11 cellular contexts compared by ENCODE assay signal in genomic region chr20:59144179-59144830, GRCh38.
A peak's percentile ranks its signal among the peaks of the same experiment; 100 is the strongest.
DNase-seq lines count a peak whose midpoint lies in the region; FAIRE-seq lines count a peak whose summit lies in the region.
"Had no signal": no experiment of that assay in that cellular context is flagged by ENCODE, and none has a peak within 500 bp of the region (broad histone marks: within the 10 kb centered on the region; RNA-seq: fewer than 3 reads in every experiment).

No MANE protein-coding gene starts in this region.

- H3K27me3 Mint-ChIP-seq in activated naive CD4-positive, alpha-beta T cell treated with anti-CD3 and anti-CD28 coated beads, Interleukin-2, amount 50 U/mL, for 24 hours, result no peaks in the 10 kb centered on the region

- no peaks in the 10 kb centered on the region for H3K9me3 Mint-ChIP-seq in activated naive CD4-positive, alpha-beta T cell treated with anti-CD3 and anti-CD28 coated beads, Interleukin-2, amount 50 U/mL, for 24 hours

- peaks cover 66% of the 10 kb centered on the region for H3K4me1 Mint-ChIP-seq in activated naive CD4-positive, alpha-beta T cell treated with anti-CD3 and anti-CD28 coated beads, Interleukin-2, amount 50 U/mL, for 24 hours

- FAIRE-seq in HTR-8/SVneo (lab: Jason Lieb, UNC), result peak; percentile 60
- FAIRE-seq: endothelial cell of umbilical vein had no signal

- no peak for DNase-seq in HTR-8/SVneo (ENCODE audit: insufficient read length, low spot score)
- DNase-seq in activated CD4-positive, alpha-beta T cell treated with anti-CD3 and anti-CD28 coated beads for 4 hours, result peak; percentile 49 to 56
- DNase-seq in stimulated activated CD4-positive, alpha-beta T cell treated with anti-CD3 and anti-CD28 coated beads, Interleukin-4, amount 100 ng/mL, for 24 hours, result peak; percentile 55
- DNase-seq in SHP77 (lab: John Stamatoyannopoulos, UW), result no peak
- no peak for DNase-seq in EL
- DNase-seq in GM19240 (ENCODE audit: insufficient read length, low spot score), result no peak
- DNase-seq: kidney glomerular epithelial cell, MG63, retina had no signal

- H3K4me3 Mint-ChIP-seq in activated naive CD4-positive, alpha-beta T cell treated with anti-CD3 and anti-CD28 coated beads, Interleukin-2, amount 50 U/mL, for 24 hours, result peak overlapping the region; percentile 75

- H3K27ac Mint-ChIP-seq in activated naive CD4-positive, alpha-beta T cell treated with anti-CD3 and anti-CD28 coated beads, Interleukin-2, amount 50 U/mL, for 24 hours, result peak overlapping the region; percentile 80

- H3K36me3 Mint-ChIP-seq in activated naive CD4-positive, alpha-beta T cell treated with anti-CD3 and anti-CD28 coated beads, Interleukin-2, amount 50 U/mL, for 24 hours, result no peaks in the 10 kb centered on the region

Comparison
In these comparisons a context has a peak if more than half of its experiments do, and no peak if none do; other contexts are left out.
1. DNase-seq: peak in activated CD4-positive, alpha-beta T cell treated with anti-CD3 and anti-CD28 coated beads for 4 hours (2 of 2) and stimulated activated CD4-positive, alpha-beta T cell treated with anti-CD3 and anti-CD28 coated beads, Interleukin-4, amount 100 ng/mL, for 24 hours (single experiment); none in HTR-8/SVneo (single experiment), SHP77 (0 of 2), EL (single experiment) and GM19240 (single experiment).